Comparison of ENCODE assay signal across 1 cellular context in the genomic region with DNA sequence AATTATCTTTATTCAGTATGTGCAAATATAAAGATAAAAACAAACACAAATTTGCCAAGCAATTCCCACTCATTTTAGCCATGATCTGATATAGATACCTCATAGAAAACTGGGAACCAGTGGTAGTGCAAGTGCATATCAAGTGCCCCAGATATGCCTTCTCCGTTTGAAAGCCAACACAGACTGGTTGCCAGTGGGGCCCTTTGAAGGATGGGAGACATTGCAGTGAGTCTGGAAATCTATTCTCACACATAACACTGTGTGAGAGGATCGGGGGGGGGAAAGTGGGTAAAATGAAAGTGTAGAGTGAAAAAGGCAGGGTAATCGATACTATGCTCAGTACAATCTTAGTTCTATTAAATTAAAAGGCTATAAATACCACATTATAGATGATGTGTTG.
TF ChIP-seq lines count a peak whose summit lies in the region.

No MANE protein-coding gene starts in this region.

TF ChIP-seq in HEK293T, 16 proteins besides CTCF, POLR2A, EP300 and RAD21 (continued from another document):
- TF ChIP-seq, protein P1, sequence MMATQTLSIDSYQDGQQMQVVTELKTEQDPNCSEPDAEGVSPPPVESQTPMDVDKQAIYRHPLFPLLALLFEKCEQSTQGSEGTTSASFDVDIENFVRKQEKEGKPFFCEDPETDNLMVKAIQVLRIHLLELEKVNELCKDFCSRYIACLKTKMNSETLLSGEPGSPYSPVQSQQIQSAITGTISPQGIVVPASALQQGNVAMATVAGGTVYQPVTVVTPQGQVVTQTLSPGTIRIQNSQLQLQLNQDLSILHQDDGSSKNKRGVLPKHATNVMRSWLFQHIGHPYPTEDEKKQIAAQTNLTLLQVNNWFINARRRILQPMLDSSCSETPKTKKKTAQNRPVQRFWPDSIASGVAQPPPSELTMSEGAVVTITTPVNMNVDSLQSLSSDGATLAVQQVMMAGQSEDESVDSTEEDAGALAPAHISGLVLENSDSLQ (IDR thresholded peaks at IDR 0.05), result no peak
- TF ChIP-seq SP1 (IDR thresholded peaks at IDR 0.05) (no peak), HDGF (IDR thresholded peaks at IDR 0.05; ENCODE audit: borderline replicate concordance) (no peak), ELF4 (IDR thresholded peaks at IDR 0.05) (no peak), NFRKB (IDR thresholded peaks at IDR 0.05) (no peak), TARDBP (IDR thresholded peaks at IDR 0.05) (no peak), LEF1 (IDR thresholded peaks at IDR 0.05; ENCODE audit: borderline replicate concordance) (no peak)
